Comparison of ENCODE assay signal across 9 cellular contexts in genomic region chr2:162840598-162841246, GRCh38. TPM values are rescaled to one million over a fixed set of nuclear protein-coding genes. Genes with fewer than 3 reads are reported as not detected.
DNase-seq lines count a peak whose midpoint lies in the region; ATAC-seq and TF ChIP-seq lines count a peak whose summit lies in the region.
"Had no signal": no experiment of that assay in that cellular context is flagged by ENCODE, and none has a peak within 500 bp of the region (broad histone marks: within the 10 kb centered on the region; RNA-seq: fewer than 3 reads in every experiment).

No MANE protein-coding gene starts in this region.

- no peak overlapping the region for H3K4me2 ChIP-seq in fibroblast of lung (ENCODE audit: extremely low read depth, insufficient read depth, low read length)

- no peak overlapping the region for H3K27ac ChIP-seq in fibroblast of lung (ENCODE audit: insufficient read depth, low read length)

- H4K20me1 ChIP-seq in fibroblast of lung (ENCODE audit: control insufficient read depth, extremely low read depth, insufficient read depth, low read length), result no peaks in the 10 kb centered on the region

- H3K9ac ChIP-seq in fibroblast of lung (ENCODE audit: insufficient read depth, low read length), result no peak overlapping the region

- TF ChIP-seq CTCF in GM13976 (IDR thresholded peaks at IDR 0.05; ENCODE audit: borderline replicate concordance, control extremely low read depth, extremely low read depth, insufficient read depth, missing control alignments) (no peak), fibroblast of lung (conservative IDR thresholded peaks at IDR 0.05 in 1 of 2, IDR thresholded peaks at IDR 0.05 in 1 of 2; ENCODE audit: low read depth in 1 of 2, low read length in 2 of 2) (no peak)

- H3K36me3 ChIP-seq in fibroblast of lung (ENCODE audit: control insufficient read depth, insufficient read depth, low read length), result no peaks in the 10 kb centered on the region

- ATAC-seq in HG03354 (IDR thresholded peaks at IDR 0.05; ENCODE audit: poor library complexity, severe bottlenecking, unreplicated experiment) (peak; percentile 75), SK-N-SH treated with all-trans-retinoic acid at 6 μM for 48 hours (peak; percentile 81), HG03196 (IDR thresholded peaks at IDR 0.05; ENCODE audit: unreplicated experiment) (no peak)

- H3K27me3 ChIP-seq in fibroblast of lung (ENCODE audit: control insufficient read depth, insufficient read depth, low read length), result no peaks in the 10 kb centered on the region

- in situ Hi-C loops in GM13976 (cut with MboI; ENCODE audit: low sequenced_read_pairs, unreplicated experiment), result no loop called here

- no peak overlapping the region for H3K4me3 ChIP-seq in fibroblast of lung (replicated peaks in 1 of 4; ENCODE audit: control extremely low read depth in 1 of 4, insufficient read depth in 1 of 4, low read depth in 3 of 4, low read length in 4 of 4)

- H3K9me3 ChIP-seq in fibroblast of lung (ENCODE audit: control insufficient read depth, insufficient read depth, low read depth, low read length), result no peaks in the 10 kb centered on the region

- H3K4me1 ChIP-seq in fibroblast of lung (ENCODE audit: control insufficient read depth, extremely low read depth, insufficient read depth, low read length), result no peaks in the 10 kb centered on the region

- H2AFZ ChIP-seq in fibroblast of lung (ENCODE audit: low read length), result no peak overlapping the region

- H3K79me2 ChIP-seq in fibroblast of lung (ENCODE audit: control insufficient read depth, insufficient read depth, low read length), result no peaks in the 10 kb centered on the region

- DNase-seq in AG08395 (ENCODE audit: low spot score), result peak; percentile 7
- DNase-seq in GM13976 (ENCODE audit: low spot score), result peak; percentile 59
- DNase-seq in fibroblast of lung (ENCODE audit: low read depth in 2 of 2), result peak; percentile 43 to 78
- DNase-seq in pons (ENCODE audit: low spot score), result peak; percentile 64
- no peak for DNase-seq in NCI-H1694 treated with DMSO at 0.1 percent for 48 hours (lab: John Stamatoyannopoulos, UW)
- DNase-seq: activated naive CD8-positive, alpha-beta T cell treated with anti-CD3 and anti-CD28 coated beads, Interleukin-2, amount 10 ng/mL, durations not matched to agents 7 days and 5 days had no signal

TF ChIP-seq in SK-N-SH treated with all-trans-retinoic acid at 6 μM for 48 hours, 23 proteins besides CTCF, POLR2A, EP300 and RAD21 (continues in another document):
- TF ChIP-seq BACH2 (CRISPR knock-in tag; IDR thresholded peaks at IDR 0.05; ENCODE audit: borderline replicate concordance), result no peak
- TF ChIP-seq PATZ1 (CRISPR knock-in tag; IDR thresholded peaks at IDR 0.05; ENCODE audit: borderline replicate concordance), result no peak
- TF ChIP-seq SNAI2 (CRISPR knock-in tag; IDR thresholded peaks at IDR 0.05), result peak; percentile 95
- TF ChIP-seq ZFP3 (CRISPR knock-in tag; IDR thresholded peaks at IDR 0.05), result peak; percentile 86
- TF ChIP-seq ISL1 (CRISPR knock-in tag; IDR thresholded peaks at IDR 0.05), result peak; percentile 52; the same call in 1 of the 2 replicates
- peak; percentile 88 for TF ChIP-seq TSHZ2 (CRISPR knock-in tag; IDR thresholded peaks at IDR 0.05)
- TF ChIP-seq ZNF70 (CRISPR knock-in tag; IDR thresholded peaks at IDR 0.05), result no peak
- TF ChIP-seq ARNTL (CRISPR knock-in tag; IDR thresholded peaks at IDR 0.05; ENCODE audit: borderline replicate concordance, low read depth), result no peak
- TF ChIP-seq PPARA (CRISPR knock-in tag; IDR thresholded peaks at IDR 0.05; ENCODE audit: borderline replicate concordance), result peak; percentile 79; the same call in 1 of the 2 replicates
- no peak for TF ChIP-seq ZFP30 (CRISPR knock-in tag; IDR thresholded peaks at IDR 0.05)
- no peak for TF ChIP-seq ZNF8 (CRISPR knock-in tag; IDR thresholded peaks at IDR 0.05)
- TF ChIP-seq ESRRG (CRISPR knock-in tag; IDR thresholded peaks at IDR 0.05), result no peak
- no peak for TF ChIP-seq ZNF565 (CRISPR knock-in tag; conservative IDR thresholded peaks at IDR 0.05; ENCODE audit: low read depth)
- peak; percentile 75; the same call in 1 of the 2 replicates for TF ChIP-seq ZC3H10 (CRISPR knock-in tag; IDR thresholded peaks at IDR 0.05)
- TF ChIP-seq TOX (CRISPR knock-in tag; IDR thresholded peaks at IDR 0.05; ENCODE audit: borderline replicate concordance), result peak; percentile 62; the same call in 1 of the 2 replicates
- TF ChIP-seq OSR1 (CRISPR knock-in tag; IDR thresholded peaks at IDR 0.05), result peak; percentile 84; the same call in 1 of the 2 replicates
- TF ChIP-seq RARB (CRISPR knock-in tag; IDR thresholded peaks at IDR 0.05), result no peak
- no peak for TF ChIP-seq CSRNP3 (CRISPR knock-in tag; IDR thresholded peaks at IDR 0.05)
- no peak for TF ChIP-seq TCF4 (CRISPR knock-in tag; IDR thresholded peaks at IDR 0.05; ENCODE audit: borderline replicate concordance)
- peak; percentile 98 for TF ChIP-seq CSDC2 (CRISPR knock-in tag; IDR thresholded peaks at IDR 0.05)
- no peak for TF ChIP-seq GLIS3 (CRISPR knock-in tag; IDR thresholded peaks at IDR 0.05)
- peak; percentile 48; the same call in 1 of the 2 replicates for TF ChIP-seq CREB5 (CRISPR knock-in tag; IDR thresholded peaks at IDR 0.05; ENCODE audit: low read depth)

RNA-seq across cellular contexts. Expression of gene KCNH7, which starts 2.2 kb away (rescaled TPM):
- not detected in 2 replicates for total RNA-seq in fibroblast of lung
- 0.01 TPM in 1 of 2 replicates, not detected in the other for polyA plus RNA-seq in fibroblast of lung
- not detected in 2 replicates for polyA plus RNA-seq in fibroblast of lung (2012)
- not detected in 2 replicates for polyA minus RNA-seq in fibroblast of lung (ENCODE audit: low replicate concordance)
- total RNA-seq: activated naive CD8-positive, alpha-beta T cell treated with anti-CD3 and anti-CD28 coated beads, Interleukin-2, amount 10 ng/mL, durations not matched to agents 7 days and 5 days had no signal
